Comparison of ENCODE assay signal across 24 cellular contexts in the genomic region with DNA sequence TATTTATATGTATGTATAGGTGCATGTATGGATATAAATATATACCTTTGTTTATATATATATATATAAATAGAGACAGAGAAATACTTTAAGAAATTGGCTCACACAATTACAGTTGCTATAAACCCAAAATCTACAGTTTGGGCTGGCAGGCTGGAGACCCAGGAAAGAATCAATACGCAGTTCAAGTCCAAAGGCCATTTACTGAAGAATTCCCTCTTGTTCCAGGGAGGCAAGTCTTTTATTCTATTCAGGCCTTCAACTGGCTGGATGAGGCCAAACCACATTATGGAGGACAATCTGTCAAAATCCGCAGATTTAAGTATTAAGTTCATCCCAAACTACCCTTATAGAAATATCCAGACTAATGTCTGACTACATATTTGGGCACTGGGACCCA.
A peak's percentile ranks its signal among the peaks of the same experiment; 100 is the strongest.
DNase-seq lines count a peak whose midpoint lies in the region; ATAC-seq, FAIRE-seq and TF ChIP-seq lines count a peak whose summit lies in the region.
"Had no signal": no experiment of that assay in that cellular context is flagged by ENCODE, and none has a peak within 500 bp of the region (broad histone marks: within the 10 kb centered on the region; RNA-seq: fewer than 3 reads in every experiment).

No MANE protein-coding gene starts in this region.

- no peak overlapping the region for H3K27ac ChIP-seq in HepG2 (ENCODE audit: extremely low read length, insufficient read depth, low read length)
- H3K27ac ChIP-seq in right lobe of liver, result no peak overlapping the region
- H3K27ac ChIP-seq: 22Rv1; A549; BLaER1 treated with 17β-estradiol and CSF1 and Interleukin-3, amounts not matched to agents 10 nM and 100 nM; C4-2B had no signal

- no peak overlapping the region for H2AFZ ChIP-seq in HepG2 (ENCODE audit: low read length)

- no peaks in the 10 kb centered on the region for H4K20me1 ChIP-seq in HepG2 (ENCODE audit: insufficient read depth, low read length)

- no peak overlapping the region for H3K4me3 ChIP-seq in Caco-2 (ENCODE audit: low read depth, low read length)
- no peak overlapping the region for H3K4me3 ChIP-seq in HepG2 (replicated peaks in 1 of 3; ENCODE audit: insufficient read depth in 1 of 3, low read depth in 2 of 3, low read length in 3 of 3)
- H3K4me3 ChIP-seq in right lobe of liver, result no peak overlapping the region
- H3K4me3 ChIP-seq: A549; BLaER1 treated with 17β-estradiol and CSF1 and Interleukin-3, amounts not matched to agents 10 nM and 100 nM; GM12878 had no signal

- peaks cover under 1% of the 10 kb centered on the region; the same call in 1 of the 2 replicates for H3K4me1 ChIP-seq in Caco-2
- peaks cover 5% of the 10 kb centered on the region; the same call in 1 of the 2 replicates for H3K4me1 ChIP-seq in HepG2 (ENCODE audit: insufficient read depth, low read length)
- H3K4me1 ChIP-seq in right lobe of liver, result peaks cover 0 to 8% (median 0%) of the 10 kb centered on the region in 4 donors
- H3K4me1 ChIP-seq: A549; BLaER1 treated with 17β-estradiol and CSF1 and Interleukin-3, amounts not matched to agents 10 nM and 100 nM had no signal

- DNase-seq in Caco-2 (no peak), HepG2 (ENCODE audit: low spot score) (peak; percentile 11), right lobe of liver (no peak), GOT3 (lab: John Stamatoyannopoulos, UW) (no peak)
- DNase-seq: AML-193; CD4-positive, alpha-beta T cell; CD8-positive, alpha-beta T cell; DMS 273 treated with DMSO at 0.1 percent for 48 hours; DMS153; DMS53; DMS79; DND-41; EL; GDM1 had no signal

- no peak for FAIRE-seq in HepG2 (lab: Jason Lieb, UNC)
- FAIRE-seq: A549, GM12878, GM12892, GM18507, GM19239 had no signal

- peak overlapping the region; percentile 11 for H3K27ac Mint-ChIP-seq in Caco-2 (ENCODE audit: unreplicated experiment)
- H3K27ac Mint-ChIP-seq: B cell; CD4-positive, alpha-beta T cell; CD8-positive, alpha-beta T cell had no signal

- in situ Hi-C loops in HepG2 (cut with HindIII; ENCODE audit: extremely low pct_ligation_motif_present, low pct_unique_long_range_greater_than_20kb), result no loop called here

- no peak for TF ChIP-seq EP300 in HepG2 (IDR thresholded peaks at IDR 0.05; ENCODE audit: low read depth in 2 of 2, low read length in 2 of 2)
- no peak for TF ChIP-seq EP300 in HepG2 (CRISPR knock-in tag; IDR thresholded peaks at IDR 0.05; ENCODE audit: borderline replicate concordance)

- 52% methylated on average over 2 of the region's 2 CpGs for WGBS in HepG2 (ENCODE audit: low lambda C conversion rate)
- WGBS in right lobe of liver (ENCODE audit: insufficient coverage, low coverage, low lambda C conversion rate, missing lambda C conversion rate), result 50% methylated on average over 2 of the region's 2 CpGs

- intact Hi-C loops in Caco-2 (cut with micrococcal nuclease; ENCODE audit: unreplicated experiment), result no loop called here
- intact Hi-C loops in HepG2 (cut with micrococcal nuclease; ENCODE audit: unreplicated experiment), result no loop called here
- intact Hi-C loops in right lobe of liver (cut with DNase I), result no loop called here

- CTCF ChIA-PET in Caco-2 (lab: Charles Lee), result no interaction called here
- CTCF ChIA-PET in HepG2 (lab: Yijun Ruan, JAX; ENCODE audit: low intra/inter-chr PET ratio, low total read pairs), result no interaction called here

- peaks cover 14% of the 10 kb centered on the region for H3K4me1 Mint-ChIP-seq in Caco-2 (ENCODE audit: low read depth, unreplicated experiment)
- H3K4me1 Mint-ChIP-seq: B cell had no signal

- H3K9ac ChIP-seq in HepG2 (ENCODE audit: insufficient read depth, low read depth, low read length), result no peak overlapping the region
- H3K9ac ChIP-seq: BLaER1 treated with 17β-estradiol and CSF1 and Interleukin-3, amounts not matched to agents 10 nM and 100 nM had no signal

- H3K27me3 Mint-ChIP-seq in Caco-2 (ENCODE audit: insufficient read depth, unreplicated experiment), result no peaks in the 10 kb centered on the region
- H3K27me3 Mint-ChIP-seq: B cell; CD4-positive, alpha-beta T cell had no signal

- H3K9me3 ChIP-seq in Caco-2, result no peaks in the 10 kb centered on the region
- H3K9me3 ChIP-seq in HepG2 (ENCODE audit: low read length), result no peaks in the 10 kb centered on the region
- no peaks in the 10 kb centered on the region for H3K9me3 ChIP-seq in right lobe of liver

- POLR2A ChIA-PET in Caco-2 (lab: Charles Lee), result no interaction called here
- POLR2A ChIA-PET in HepG2 (lab: Yijun Ruan, JAX), result no interaction called here

- no peaks in the 10 kb centered on the region for H3K27me3 ChIP-seq in Caco-2 (replicated peaks; ENCODE audit: control insufficient read depth, insufficient read depth, low read length)
- no peaks in the 10 kb centered on the region for H3K27me3 ChIP-seq in HepG2 (ENCODE audit: control insufficient read depth in 1 of 2, insufficient read depth in 2 of 2, low read length in 2 of 2)
- no peaks in the 10 kb centered on the region for H3K27me3 ChIP-seq in right lobe of liver
- H3K27me3 ChIP-seq: BLaER1 treated with 17β-estradiol and CSF1 and Interleukin-3, amounts not matched to agents 10 nM and 100 nM had no signal

- ATAC-seq in HepG2, result peak; percentile 65
- ATAC-seq in right lobe of liver, result peak; percentile 72 to 89 (median 74)
- no peak for ATAC-seq in HG03378 (IDR thresholded peaks at IDR 0.05; ENCODE audit: unreplicated experiment)
- ATAC-seq: A549; CD8-positive, alpha-beta T cell; GM12878 had no signal

- peaks cover 59% of the 10 kb centered on the region for H3K36me3 Mint-ChIP-seq in Caco-2 (ENCODE audit: insufficient read depth, unreplicated experiment)

- no TSS peak for BruUV-seq in Caco-2 (replicated peaks; lab: Mats Ljungman, UMichigan)
- no TSS peak for BruUV-seq in HepG2 (replicated peaks; lab: Mats Ljungman, UMichigan)

- H3K4me3 Mint-ChIP-seq in Caco-2 (ENCODE audit: unreplicated experiment), result no peak overlapping the region
- H3K4me3 Mint-ChIP-seq: B cell; CD4-positive, alpha-beta T cell; CD8-positive, alpha-beta T cell had no signal

- no peak overlapping the region for H3K4me2 ChIP-seq in HepG2 (ENCODE audit: low read depth, low read length)
- H3K4me2 ChIP-seq: A549; BLaER1 treated with 17β-estradiol and CSF1 and Interleukin-3, amounts not matched to agents 10 nM and 100 nM had no signal

- H3K36me3 ChIP-seq in Caco-2 (ENCODE audit: control insufficient read depth, insufficient read depth, low read length) (peaks cover 2% of the 10 kb centered on the region; the same call in 1 of the 2 replicates), HepG2 (replicated peaks in 1 of 2; ENCODE audit: control insufficient read depth in 1 of 2, insufficient read depth in 2 of 2, low read length in 2 of 2) (no peaks in the 10 kb centered on the region), right lobe of liver (no peaks in the 10 kb centered on the region)

- TF ChIP-seq POLR2A in HepG2 (IDR thresholded peaks at IDR 0.05; ENCODE audit: insufficient read depth in 1 of 2, low read depth in 2 of 2, low read length in 2 of 2) (no peak), right lobe of liver (IDR thresholded peaks at IDR 0.05) (no peak)

- TF ChIP-seq RAD21 in HepG2 (CRISPR knock-in tag; IDR thresholded peaks at IDR 0.05), result no peak

- no peaks in the 10 kb centered on the region for H3K9me3 Mint-ChIP-seq in Caco-2 (ENCODE audit: unreplicated experiment)
- H3K9me3 Mint-ChIP-seq: CD8-positive, alpha-beta T cell had no signal

- no peaks in the 10 kb centered on the region for H3K79me2 ChIP-seq in HepG2 (ENCODE audit: insufficient read depth, low read length)

- TF ChIP-seq CTCF in Caco-2 (IDR thresholded peaks at IDR 0.05; ENCODE audit: insufficient read depth in 1 of 2, low read depth in 1 of 2, low read length in 1 of 2, severe bottlenecking in 1 of 2, unreplicated experiment in 1 of 2) (no peak), HepG2 (CRISPR knock-in tag; IDR thresholded peaks at IDR 0.05) (no peak), right lobe of liver (IDR thresholded peaks at IDR 0.05) (no peak)

TF ChIP-seq in HepG2, 621 proteins besides CTCF, POLR2A, EP300 and RAD21:
- TF ChIP-seq HNF4G (IDR thresholded peaks at IDR 0.05; ENCODE audit: borderline replicate concordance, low read depth, low read length) (0 out of 2 replicates have a peak, but pooled peaks have one; percentile 31), HNF4G (CRISPR knock-in tag; IDR thresholded peaks at IDR 0.05; ENCODE audit: borderline replicate concordance, low read depth) (no peak), ONECUT2 (CRISPR knock-in tag; IDR thresholded peaks at IDR 0.05) (peak; percentile 39; the same call in 1 of the 2 replicates), ZNF331 (CRISPR knock-in tag; IDR thresholded peaks at IDR 0.05) (no peak), HNF4A (CRISPR knock-in tag; IDR thresholded peaks at IDR 0.05) (0 out of 2 replicates have a peak, but pooled peaks have one; percentile 55), MTF2 (CRISPR knock-in tag; IDR thresholded peaks at IDR 0.05; ENCODE audit: borderline replicate concordance) (no peak)
